In the genomic region with DNA sequence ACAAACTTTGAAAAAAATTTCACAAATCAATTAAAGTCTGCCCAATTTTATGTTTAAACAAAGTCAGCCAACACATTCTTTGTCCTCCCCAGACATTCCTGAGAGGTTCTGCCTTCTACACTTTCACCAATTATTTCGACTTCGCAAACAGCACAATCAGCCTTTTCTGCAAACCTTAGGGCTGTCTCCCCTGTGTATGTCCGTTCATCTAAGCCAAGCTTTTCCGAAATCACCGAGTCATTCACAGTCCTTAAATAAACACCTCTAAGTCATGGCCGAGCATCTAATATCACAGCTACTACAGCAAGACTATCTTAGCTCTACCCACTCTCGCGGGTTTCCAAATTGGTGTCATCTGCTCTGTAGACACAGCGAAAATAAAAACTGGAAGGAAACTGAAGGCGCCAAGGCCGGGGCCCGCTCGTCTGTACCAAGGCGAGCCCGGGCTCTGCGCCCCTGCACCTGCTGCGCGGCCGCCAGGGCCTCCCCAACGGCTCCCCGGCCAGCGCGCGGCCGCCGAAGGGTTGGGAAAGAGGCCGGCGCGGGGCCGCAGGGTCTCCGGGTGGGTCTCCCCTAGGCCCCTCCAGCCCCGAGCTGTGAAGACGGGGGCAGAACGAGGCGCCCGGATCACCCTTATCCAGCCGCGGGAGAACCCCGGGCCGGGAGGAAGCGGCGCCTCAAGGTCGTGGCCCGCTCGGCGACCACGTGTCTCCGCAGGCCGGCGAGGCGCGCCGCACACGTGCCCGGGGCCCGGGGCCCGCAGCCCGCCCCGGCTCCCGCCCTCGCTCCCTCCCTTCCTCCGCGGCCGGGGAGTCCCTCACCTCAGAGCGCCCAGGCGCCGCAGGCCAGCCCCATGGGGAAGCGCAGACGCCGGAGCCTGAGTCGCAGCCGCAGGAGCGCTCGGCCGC, we compare ENCODE assay signal across 8 cellular contexts. TPM values are rescaled to one million over a fixed set of nuclear protein-coding genes. Genes with fewer than 3 reads are reported as not detected.
DNase-seq lines count a peak whose midpoint lies in the region; TF ChIP-seq lines count a peak whose summit lies in the region.

No MANE protein-coding gene starts in this region.

- peaks cover 3% of the 10 kb centered on the region for H3K27me3 ChIP-seq in H7 (ENCODE audit: control insufficient read depth, insufficient read depth, low read length)
- no peaks in the 10 kb centered on the region for H3K27me3 ChIP-seq in Karpas-422 (ENCODE audit: low read length)
- no peaks in the 10 kb centered on the region for H3K27me3 ChIP-seq in esophagus (ENCODE audit: control insufficient read depth in 1 of 2, insufficient read depth in 2 of 2, low read length in 2 of 2)
- no peaks in the 10 kb centered on the region for H3K27me3 ChIP-seq in thyroid gland

- peaks cover 48% of the 10 kb centered on the region for H4K20me1 ChIP-seq in Karpas-422 (ENCODE audit: insufficient read depth, low read depth, low read length)

- TF ChIP-seq POLR2A in thyroid gland (IDR thresholded peaks at IDR 0.05) = no peak

- 3 to 6% methylated on average over 41 to 75 of the region's 75 CpGs for WGBS in esophagus, 2 donors
- WGBS in thyroid gland, 2 donors = 4 to 6% methylated on average over 21 to 31 of the region's 75 CpGs

- H2AFZ ChIP-seq in Karpas-422 (ENCODE audit: low read length) = no peak overlapping the region

- H3K79me2 ChIP-seq in Karpas-422 (ENCODE audit: low read length) = peaks cover 36% of the 10 kb centered on the region

- DNase-seq in NCI-H82 (lab: John Stamatoyannopoulos, UW) (peak; percentile 68), NCI-H82 treated with DMSO at 0.1 percent for 48 hours (lab: John Stamatoyannopoulos, UW; ENCODE audit: unreplicated experiment) (no peak), H7 (peak; percentile 92), Karpas-422 (peak; percentile 75), myocyte (ENCODE audit: low read depth) (peak; percentile 68), thyroid gland (peak in 1 of 2 donors; percentile 42)

- H3K9me2 ChIP-seq in Karpas-422 (replicated peaks; ENCODE audit: insufficient read depth, low read length) = no peaks in the 10 kb centered on the region

- TF ChIP-seq CTCF in WI38 (IDR thresholded peaks at IDR 0.05; ENCODE audit: low read depth, low read length) (no peak), thyroid gland (IDR thresholded peaks at IDR 0.05) (peak in 1 of 6 experiments; percentile 26)

- H3K4me3 ChIP-seq in H7 (ENCODE audit: insufficient read depth, low read depth, low read length) (peak overlapping the region; percentile 41), Karpas-422 (ENCODE audit: low read length) (peak overlapping the region; percentile 78), WI38 (ENCODE audit: low read depth, low read length) (peak overlapping the region; percentile 75), esophagus (ENCODE audit: low read depth in 1 of 2, low read length in 2 of 2) (peak overlapping the region; percentile 63 to 64), thyroid gland (replicated peaks in 1 of 3) (peak overlapping the region in 2 of 3 donors; percentile 29 to 57)

- peak overlapping the region; percentile 80 for H3K9ac ChIP-seq in Karpas-422 (ENCODE audit: low read length)

- H3K4me2 ChIP-seq in Karpas-422 (ENCODE audit: low read depth, low read length, poor library complexity, severe bottlenecking) = peak overlapping the region; percentile 94

- peak overlapping the region; percentile 72 for H3K27ac ChIP-seq in Karpas-422 (ENCODE audit: low read length)
- H3K27ac ChIP-seq in esophagus (ENCODE audit: low read depth in 2 of 2, low read length in 1 of 2) = peak overlapping the region; percentile 92 to 94
- peak overlapping the region; percentile 87 to 91 (median 88) for H3K27ac ChIP-seq in thyroid gland

- no peaks in the 10 kb centered on the region for H3K9me3 ChIP-seq in Karpas-422 (ENCODE audit: low read length)
- no peaks in the 10 kb centered on the region for H3K9me3 ChIP-seq in esophagus (ENCODE audit: control insufficient read depth in 2 of 2, insufficient read depth in 1 of 2, low read depth in 1 of 2, low read length in 1 of 2)
- no peaks in the 10 kb centered on the region for H3K9me3 ChIP-seq in thyroid gland

- H3K36me3 ChIP-seq in H7 (replicated peaks; ENCODE audit: control insufficient read depth, insufficient read depth, low read length) (peaks cover 7% of the 10 kb centered on the region), Karpas-422 (ENCODE audit: insufficient read depth, low read length) (peaks cover 30% of the 10 kb centered on the region), esophagus (ENCODE audit: control insufficient read depth in 2 of 2, insufficient read depth in 2 of 2, low read length in 1 of 2) (peaks cover 0 to 6% of the 10 kb centered on the region in 2 donors), thyroid gland (peaks cover 19 to 21% of the 10 kb centered on the region in 2 donors)

- intact Hi-C loops in thyroid gland (cut with DNase I) = no loop called here

- H3K4me1 ChIP-seq in Karpas-422 (ENCODE audit: low read length) = peaks cover 38% of the 10 kb centered on the region
- H3K4me1 ChIP-seq in esophagus (ENCODE audit: control insufficient read depth in 2 of 2, insufficient read depth in 2 of 2, low read length in 1 of 2) = peaks cover 0 to 2% of the 10 kb centered on the region in 2 donors
- H3K4me1 ChIP-seq in thyroid gland = peaks cover 28 to 48% of the 10 kb centered on the region in 2 donors

RNA-seq across cellular contexts. Expression of a gene that starts 0.6 kb away (rescaled TPM):
- 95.6 and 175 TPM in 2 replicates for total RNA-seq in H7 (2014; rRNA removed; shearing (Covaris generic))
- 247 and 289 TPM in 2 replicates for total RNA-seq in Karpas-422 (2014; rRNA removed; shearing (Covaris generic); ENCODE audit: low replicate concordance)
- 10 to 100 TPM in 1 of 2 donors, 1 to 10 TPM in 1; 5.1 to 19.4 TPM for polyA plus RNA-seq in esophagus
- total RNA-seq in myocyte (338 and 376 TPM in 2 replicates), thyroid gland (100 to 1,000 TPM in 1 of 4 donors, 10 to 100 TPM in 3; 72.0 to 126 (median 84.9) TPM)
- 107 TPM for polyA plus RNA-seq in myocyte (2012)
